ENCODE assay signal across 25 cellular contexts in the genomic region with DNA sequence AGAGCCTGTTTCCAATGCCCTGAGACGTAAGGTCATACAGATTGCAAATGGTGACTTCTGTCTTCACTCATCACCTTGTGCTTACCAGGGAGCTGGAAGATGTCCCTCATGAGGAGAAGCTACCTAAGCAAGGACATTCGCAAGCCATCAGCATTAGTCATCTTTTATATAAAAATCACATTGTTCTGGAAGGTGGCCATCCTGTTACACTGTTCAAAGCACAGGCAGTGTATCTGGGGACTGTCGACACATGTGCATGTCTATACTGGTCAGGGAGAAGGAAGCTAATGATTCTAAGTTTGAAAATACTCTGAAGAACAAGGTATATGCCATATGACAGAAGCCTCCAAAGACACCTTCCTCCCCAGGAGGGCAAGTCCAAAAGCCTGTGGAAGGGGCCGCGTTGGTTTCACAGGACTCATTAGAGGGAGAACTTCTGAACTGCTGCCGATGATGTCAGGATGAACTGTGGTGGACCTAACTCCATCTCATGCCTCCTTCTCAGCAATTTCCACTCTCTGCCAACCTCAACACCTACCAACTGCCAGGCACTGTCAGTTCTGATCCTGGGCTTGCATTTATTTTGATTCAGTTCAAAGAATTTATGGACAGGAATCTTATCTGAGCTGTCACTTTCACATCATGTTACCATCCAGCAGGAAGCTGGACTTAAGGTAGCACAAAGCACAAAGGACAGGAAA. TPM values are rescaled to one million over a fixed set of nuclear protein-coding genes. Genes with fewer than 3 reads are reported as not detected.
"Had no signal": no experiment of that assay in that cellular context is flagged by ENCODE, and none has a peak within 500 bp of the region (broad histone marks: within the 10 kb centered on the region; RNA-seq: fewer than 3 reads in every experiment).

No MANE protein-coding gene starts in this region.

- H3K4me3 Mint-ChIP-seq: activated B cell treated with CpG ODN at 0.5 μM for 24 hours; activated CD4-positive, alpha-beta T cell treated with anti-CD3 and anti-CD28 coated beads, Interleukin-2, amount 10 ng/mL, durations not matched to agents 24 days and 14 days; activated naive CD8-positive, alpha-beta T cell treated with anti-CD3 and anti-CD28 coated beads, Interleukin-2, amount 50 U/mL, for 24 hours; activated T-cell treated with anti-CD3 and anti-CD28 coated beads, Interleukin-2, amount 50 U/mL, for 4 hours; T-helper 1 cell treated with Interleukin-12 subunit alpha and Interleukin-12 subunit beta and Interleukin-4 antibody, amounts not matched to agents 30 μg/mL and 1 μg/mL, for 36 hours had no signal

- DNase-seq: activated B cell treated with CpG ODN at 0.5 μM for 24 hours; activated CD4-positive, alpha-beta T cell treated with anti-CD3 and anti-CD28 coated beads for 1 hour; activated CD4-positive, alpha-beta T cell treated with anti-CD3 and anti-CD28 coated beads, Interleukin-2, amount 10 ng/mL, durations not matched to agents 24 days and 14 days; activated CD4-positive, alpha-beta T cell treated with anti-CD3 and anti-CD28 coated beads, Interleukin-2, amount 50 U/mL, for 48 hours; activated CD8-positive, alpha-beta memory T cell treated with anti-CD3 and anti-CD28 coated beads for 24 hours; activated effector memory CD4-positive, alpha-beta T cell treated with anti-CD3 and anti-CD28 coated beads, Interleukin-2, amount 50 U/mL, for 16 hours; activated naive CD4-positive, alpha-beta T cell treated with Interleukin-2 at 50 U/mL for 16 hours; activated naive CD8-positive, alpha-beta T cell treated with anti-CD3 and anti-CD28 coated beads, Interleukin-2, amount 50 U/mL, for 24 hours; activated T-cell treated with anti-CD3 and anti-CD28 coated beads, Interleukin-2, amount 50 U/mL, for 4 hours; brain microvascular endothelial cell; cerebellar nuclear complex; NCI-H1930; NCI-H2107; NCI-H2171 treated with DMSO at 0.1 percent for 48 hours; NCI-H69; NK-92 treated with Interleukin-12 subunit alpha and Interleukin-12 subunit beta, amount 100 ng/mL, for 24 hours; OCI-M1; Peyer's patch; SHP77; T-helper 9 cell had no signal

- H3K4me1 Mint-ChIP-seq: activated B cell treated with CpG ODN at 0.5 μM for 24 hours; activated CD4-positive, alpha-beta T cell treated with anti-CD3 and anti-CD28 coated beads, Interleukin-2, amount 10 ng/mL, durations not matched to agents 24 days and 14 days; activated naive CD8-positive, alpha-beta T cell treated with anti-CD3 and anti-CD28 coated beads, Interleukin-2, amount 50 U/mL, for 24 hours had no signal

- H3K4me1 ChIP-seq: Peyer's patch, SJSA1 had no signal

- H3K4me3 ChIP-seq: Peyer's patch, SJSA1 had no signal

- H3K9me3 ChIP-seq: Peyer's patch, SJSA1 had no signal

- H3K36me3 ChIP-seq: brain microvascular endothelial cell, Peyer's patch, SJSA1 had no signal

- H3K27me3 ChIP-seq: brain microvascular endothelial cell, Peyer's patch, SJSA1 had no signal

- H3K27ac ChIP-seq: brain microvascular endothelial cell, Peyer's patch, RWPE1, SJSA1 had no signal

- H3K27ac Mint-ChIP-seq: activated B cell treated with CpG ODN at 0.5 μM for 24 hours; activated CD4-positive, alpha-beta T cell treated with anti-CD3 and anti-CD28 coated beads, Interleukin-2, amount 10 ng/mL, durations not matched to agents 24 days and 14 days; activated naive CD4-positive, alpha-beta T cell treated with anti-CD3 and anti-CD28 coated beads, Interleukin-2, amount 50 U/mL, for 72 hours; activated naive CD8-positive, alpha-beta T cell treated with anti-CD3 and anti-CD28 coated beads, Interleukin-2, amount 50 U/mL, for 24 hours; T-helper 1 cell treated with Interleukin-12 subunit alpha and Interleukin-12 subunit beta and Interleukin-4 antibody, amounts not matched to agents 30 μg/mL and 1 μg/mL, for 36 hours had no signal

- H3K36me3 Mint-ChIP-seq: activated naive CD4-positive, alpha-beta T cell treated with anti-CD3 and anti-CD28 coated beads, Interleukin-2, amount 50 U/mL, for 72 hours had no signal

- H3K9me3 Mint-ChIP-seq: activated B cell treated with CpG ODN at 0.5 μM for 24 hours; activated CD4-positive, alpha-beta T cell treated with anti-CD3 and anti-CD28 coated beads, Interleukin-2, amount 10 ng/mL, durations not matched to agents 24 days and 14 days; activated naive CD4-positive, alpha-beta T cell treated with anti-CD3 and anti-CD28 coated beads, Interleukin-2, amount 50 U/mL, for 72 hours; activated naive CD8-positive, alpha-beta T cell treated with anti-CD3 and anti-CD28 coated beads, Interleukin-2, amount 50 U/mL, for 24 hours; activated T-cell treated with anti-CD3 and anti-CD28 coated beads, Interleukin-2, amount 50 U/mL, for 4 hours; T-helper 1 cell treated with Interleukin-12 subunit alpha and Interleukin-12 subunit beta and Interleukin-4 antibody, amounts not matched to agents 30 μg/mL and 1 μg/mL, for 36 hours had no signal

- ATAC-seq: activated naive CD4-positive, alpha-beta T cell treated with anti-CD3 and anti-CD28 coated beads, Interleukin-2, amount 50 U/mL, for 72 hours; activated naive CD8-positive, alpha-beta T cell treated with anti-CD3 and anti-CD28 coated beads, Interleukin-2, amount 50 U/mL, for 24 hours; activated T-cell treated with anti-CD3 and anti-CD28 coated beads, Interleukin-2, amount 50 U/mL, for 4 hours; SK-N-SH treated with all-trans-retinoic acid at 6 μM for 48 hours had no signal

RNA-seq across cellular contexts. Expression of a gene that starts 39.4 kb away (rescaled TPM):
- total RNA-seq: activated B cell treated with CpG ODN at 0.5 μM for 24 hours; activated CD4-positive, alpha-beta T cell treated with anti-CD3 and anti-CD28 coated beads, Interleukin-2, amount 10 ng/mL, durations not matched to agents 24 days and 14 days; activated naive CD4-positive, alpha-beta T cell treated with anti-CD3 and anti-CD28 coated beads, Interleukin-2, amount 50 U/mL, for 72 hours; activated T-cell treated with anti-CD3 and anti-CD28 coated beads, Interleukin-2, amount 50 U/mL, for 4 hours had no signal
